19 cellular contexts compared by ENCODE assay signal in genomic region chr9:12785941-12786340, GRCh38. TPM values are rescaled to one million over a fixed set of nuclear protein-coding genes. Genes with fewer than 3 reads are reported as not detected.
DNase-seq lines count a peak whose midpoint lies in the region; ATAC-seq and TF ChIP-seq lines count a peak whose summit lies in the region.
"Had no signal": no experiment of that assay in that cellular context is flagged by ENCODE, and none has a peak within 500 bp of the region (broad histone marks: within the 10 kb centered on the region; RNA-seq: fewer than 3 reads in every experiment).

No MANE protein-coding gene starts in this region.

- H3K9me3 Mint-ChIP-seq in nephron = peaks cover 33% of the 10 kb centered on the region
- H3K9me3 Mint-ChIP-seq: activated naive CD4-positive, alpha-beta T cell treated with anti-CD3 and anti-CD28 coated beads, Interleukin-2, amount 10 ng/mL, durations not matched to agents 7 days and 5 days; endodermal cell; T-helper 1 cell treated with Interleukin-12 subunit alpha and Interleukin-12 subunit beta and Interleukin-4 antibody, amounts not matched to agents 30 μg/mL and 1 μg/mL, for 36 hours had no signal

- TF ChIP-seq CTCF in PC-3 (conservative IDR thresholded peaks at IDR 0.05; ENCODE audit: low read depth, low read length) = no peak
- TF ChIP-seq CTCF in epithelial cell of esophagus (IDR thresholded peaks at IDR 0.05; ENCODE audit: insufficient read depth, low read depth, low read length, missing control alignments) = no peak
- TF ChIP-seq CTCF in nephron (IDR thresholded peaks at IDR 0.05; ENCODE audit: unreplicated experiment in 3 of 3) = no peak
- no peak for TF ChIP-seq CTCF in tibial artery (IDR thresholded peaks at IDR 0.05)

- peak overlapping the region; percentile 60 for H3K4me3 ChIP-seq in PC-3 (ENCODE audit: low read length)
- no peak overlapping the region for H3K4me3 ChIP-seq in epithelial cell of esophagus (ENCODE audit: low read length)
- no peak overlapping the region for H3K4me3 ChIP-seq in tibial artery
- no peak overlapping the region for H3K4me3 ChIP-seq in MG63
- H3K4me3 ChIP-seq: prostate gland, thyroid gland had no signal

- peaks cover 33% of the 10 kb centered on the region for H3K36me3 Mint-ChIP-seq in nephron (ENCODE audit: low read depth)
- H3K36me3 Mint-ChIP-seq: activated CD4-positive, alpha-beta memory T cell treated with anti-CD3 and anti-CD28 coated beads for 36 hours; activated naive CD4-positive, alpha-beta T cell treated with anti-CD3 and anti-CD28 coated beads, Interleukin-2, amount 10 ng/mL, durations not matched to agents 7 days and 5 days; CD8-positive, alpha-beta memory T cell; naive thymus-derived CD4-positive, alpha-beta T cell; WTC11 had no signal

- H3K79me2 ChIP-seq in PC-3 (ENCODE audit: low read length) = peaks cover 41% of the 10 kb centered on the region

- peaks cover 34% of the 10 kb centered on the region for H3K4me1 ChIP-seq in PC-3 (ENCODE audit: insufficient read depth, low read length)
- peaks cover 0 to 85% (median 31%) of the 10 kb centered on the region in 4 donors for H3K4me1 ChIP-seq in tibial artery
- H3K4me1 ChIP-seq: prostate gland had no signal

- H3K9me2 ChIP-seq in PC-3 (replicated peaks; ENCODE audit: low read length) = no peaks in the 10 kb centered on the region

- H3K27ac ChIP-seq in PC-3 (ENCODE audit: low read length) (peak overlapping the region; percentile 100), tibial artery (peak overlapping the region; percentile 93 to 95)
- H3K27ac ChIP-seq: prostate gland had no signal

- peak overlapping the region; percentile 79 to 90 (median 86) for H3K27ac Mint-ChIP-seq in nephron
- H3K27ac Mint-ChIP-seq: activated CD4-positive, alpha-beta memory T cell treated with anti-CD3 and anti-CD28 coated beads for 36 hours; activated naive CD4-positive, alpha-beta T cell treated with anti-CD3 and anti-CD28 coated beads, Interleukin-2, amount 10 ng/mL, durations not matched to agents 7 days and 5 days; CD8-positive, alpha-beta memory T cell; endodermal cell; naive thymus-derived CD4-positive, alpha-beta T cell; T-helper 1 cell treated with Interleukin-12 subunit alpha and Interleukin-12 subunit beta and Interleukin-4 antibody, amounts not matched to agents 30 μg/mL and 1 μg/mL, for 36 hours; WTC11 had no signal

- no peaks in the 10 kb centered on the region for H3K27me3 Mint-ChIP-seq in nephron (ENCODE audit: low read depth)
- H3K27me3 Mint-ChIP-seq: activated CD4-positive, alpha-beta memory T cell treated with anti-CD3 and anti-CD28 coated beads for 36 hours; activated naive CD4-positive, alpha-beta T cell treated with anti-CD3 and anti-CD28 coated beads, Interleukin-2, amount 10 ng/mL, durations not matched to agents 7 days and 5 days; CD8-positive, alpha-beta memory T cell; naive thymus-derived CD4-positive, alpha-beta T cell had no signal

- H3K9me3 ChIP-seq in PC-3 (ENCODE audit: low read length) (peaks cover 11% of the 10 kb centered on the region), tibial artery (peaks cover 0 to 6% (median 0%) of the 10 kb centered on the region in 3 donors), MG63 (peaks cover 28% of the 10 kb centered on the region)
- H3K9me3 ChIP-seq: prostate gland, thyroid gland had no signal

- intact Hi-C loops in PC-3 (cut with micrococcal nuclease) (loop anchor here (2.0 kb wide), 1 partner anchor 99 kb away; no protein-coding TSS in a partner anchor), tibial artery (cut with DNase I; ENCODE audit: low total_unique reads) (no loop called here)

- POLR2A ChIA-PET in PC-3 (lab: Charles Lee; ENCODE audit: unreplicated experiment) = interaction anchor here (1.0 kb wide), 1 partner anchor 64 kb away, joined by 4 read pairs; no protein-coding TSS in a partner anchor

- peaks cover 14% of the 10 kb centered on the region for H3F3A ChIP-seq in PC-3 (ENCODE audit: low read length, unreplicated experiment)

- CTCF ChIA-PET in PC-3 (lab: Charles Lee) = no interaction called here

- H3K4me2 ChIP-seq in PC-3 (ENCODE audit: low read length) = peak overlapping the region; percentile 91

- no peak overlapping the region for H2AFZ ChIP-seq in PC-3 (ENCODE audit: low read length)

- no TSS peak for BruUV-seq in PC-3 (replicated peaks; lab: Mats Ljungman, UMichigan)

- H3K36me3 ChIP-seq in PC-3 (ENCODE audit: low read depth, low read length) = peaks cover 12% of the 10 kb centered on the region; the same call in 1 of the 2 replicates
- no peaks in the 10 kb centered on the region for H3K36me3 ChIP-seq in tibial artery
- peaks cover 27% of the 10 kb centered on the region for H3K36me3 ChIP-seq in MG63
- H3K36me3 ChIP-seq: prostate gland, thyroid gland had no signal

- peaks cover 33% of the 10 kb centered on the region for H3K4me1 Mint-ChIP-seq in nephron
- H3K4me1 Mint-ChIP-seq: activated naive CD4-positive, alpha-beta T cell treated with anti-CD3 and anti-CD28 coated beads, Interleukin-2, amount 10 ng/mL, durations not matched to agents 7 days and 5 days; CD8-positive, alpha-beta memory T cell; endodermal cell; naive thymus-derived CD4-positive, alpha-beta T cell had no signal

- ATAC-seq in PC-3 (no peak), HG03039 (IDR thresholded peaks at IDR 0.05; ENCODE audit: unreplicated experiment) (no peak)
- ATAC-seq: activated T-cell treated with anti-CD3 and anti-CD28 coated beads, Interleukin-2, amount 50 U/mL, for 4 hours; WTC11 had no signal

- DNase-seq in PC-3 (no peak), epithelial cell of esophagus (ENCODE audit: low read depth) (peak; percentile 64), tibial artery (no peak), MG63 (no peak), EL (no peak)
- no peak for DNase-seq in stimulated activated CD4-positive, alpha-beta T cell treated with anti-CD3 and anti-CD28 coated beads, Interleukin-15, amount 100 ng/mL, for 24 hours
- DNase-seq: activated CD4-positive, alpha-beta memory T cell treated with anti-CD3 and anti-CD28 coated beads for 36 hours; activated naive CD4-positive, alpha-beta T cell treated with anti-CD3 and anti-CD28 coated beads, Interleukin-2, amount 10 ng/mL, durations not matched to agents 7 days and 5 days; activated T-cell treated with anti-CD3 and anti-CD28 coated beads, Interleukin-2, amount 50 U/mL, for 4 hours; CD8-positive, alpha-beta memory T cell; endodermal cell; naive thymus-derived CD4-positive, alpha-beta T cell; NCI-H1417 had no signal

- no peaks in the 10 kb centered on the region for H4K20me1 ChIP-seq in PC-3 (ENCODE audit: low read length)

- no peak overlapping the region for H3K4me3 Mint-ChIP-seq in nephron
- H3K4me3 Mint-ChIP-seq: activated CD4-positive, alpha-beta memory T cell treated with anti-CD3 and anti-CD28 coated beads for 36 hours; activated naive CD4-positive, alpha-beta T cell treated with anti-CD3 and anti-CD28 coated beads, Interleukin-2, amount 10 ng/mL, durations not matched to agents 7 days and 5 days; activated T-cell treated with anti-CD3 and anti-CD28 coated beads, Interleukin-2, amount 50 U/mL, for 4 hours; CD8-positive, alpha-beta memory T cell; endodermal cell; naive thymus-derived CD4-positive, alpha-beta T cell; T-helper 1 cell treated with Interleukin-12 subunit alpha and Interleukin-12 subunit beta and Interleukin-4 antibody, amounts not matched to agents 30 μg/mL and 1 μg/mL, for 36 hours; WTC11 had no signal

- peak overlapping the region; percentile 98 for H3K9ac ChIP-seq in PC-3 (ENCODE audit: low read length)

- H3K27me3 ChIP-seq in PC-3 (ENCODE audit: low read length) (no peaks in the 10 kb centered on the region), tibial artery (no peaks in the 10 kb centered on the region), MG63 (no peaks in the 10 kb centered on the region)
- H3K27me3 ChIP-seq: thyroid gland had no signal

RNA-seq across cellular contexts. Expression of gene LURAP1L, which starts 11.1 kb away (rescaled TPM):
- 16.4 and 16.9 TPM in 2 replicates for total RNA-seq in PC-3 (2014; rRNA removed)
- total RNA-seq in MG63 (2014; rRNA removed; shearing (Covaris generic); ENCODE audit: low replicate concordance) = 67.0 and 69.9 TPM in 2 replicates
- total RNA-seq: activated CD4-positive, alpha-beta memory T cell treated with anti-CD3 and anti-CD28 coated beads for 36 hours; activated T-cell treated with anti-CD3 and anti-CD28 coated beads, Interleukin-2, amount 50 U/mL, for 4 hours; CD8-positive, alpha-beta memory T cell; naive thymus-derived CD4-positive, alpha-beta T cell had no signal
